ENCODE assay signal across 8 cellular contexts in genomic region chr11:18699269-18699596, GRCh38.
DNase-seq lines count a peak whose midpoint lies in the region; ATAC-seq lines count a peak whose summit lies in the region.

No MANE protein-coding gene starts in this region.

- H3K27ac Mint-ChIP-seq in T-helper 2 cell treated with Interferon-gamma antibody and Interleukin-4, amounts not matched to agents 5 μg/mL and 100 μg/mL, for 36 hours: peak overlapping the region; percentile 17

- peak overlapping the region; percentile 75 for H3K4me3 Mint-ChIP-seq in T-helper 2 cell treated with Interferon-gamma antibody and Interleukin-4, amounts not matched to agents 5 μg/mL and 100 μg/mL, for 36 hours

- H3K27me3 ChIP-seq in layer of hippocampus (ENCODE audit: control insufficient read depth, insufficient read depth, low read length): no peaks in the 10 kb centered on the region

- H3K36me3 Mint-ChIP-seq in T-helper 2 cell treated with Interferon-gamma antibody and Interleukin-4, amounts not matched to agents 5 μg/mL and 100 μg/mL, for 36 hours (ENCODE audit: low read depth): no peaks in the 10 kb centered on the region

- H3K27me3 Mint-ChIP-seq in T-helper 2 cell treated with Interferon-gamma antibody and Interleukin-4, amounts not matched to agents 5 μg/mL and 100 μg/mL, for 36 hours (ENCODE audit: low read depth): peaks cover 19% of the 10 kb centered on the region

- ATAC-seq in HG02798 (IDR thresholded peaks at IDR 0.05; ENCODE audit: poor library complexity, unreplicated experiment): no peak
- no peak for ATAC-seq in GM18519 (IDR thresholded peaks at IDR 0.05; ENCODE audit: low FRiP score, unreplicated experiment)
- no peak for ATAC-seq in HG03442 (IDR thresholded peaks at IDR 0.05; ENCODE audit: unreplicated experiment)

- H3K4me1 Mint-ChIP-seq in T-helper 2 cell treated with Interferon-gamma antibody and Interleukin-4, amounts not matched to agents 5 μg/mL and 100 μg/mL, for 36 hours (ENCODE audit: low read depth): peaks cover 9% of the 10 kb centered on the region

- no peak for DNase-seq in T-helper 2 cell treated with Interferon-gamma antibody and Interleukin-4, amounts not matched to agents 5 μg/mL and 100 μg/mL, for 36 hours (ENCODE audit: low spot score)
- DNase-seq in T-helper 2 cell: no peak
- peak; percentile 21 for DNase-seq in amniotic epithelial cell (ENCODE audit: low read depth)
- DNase-seq in substantia nigra (lab: John Stamatoyannopoulos, UW): no peak

- H3K9me3 Mint-ChIP-seq in T-helper 2 cell treated with Interferon-gamma antibody and Interleukin-4, amounts not matched to agents 5 μg/mL and 100 μg/mL, for 36 hours: no peaks in the 10 kb centered on the region

- peak overlapping the region; percentile 89 for H3K27ac ChIP-seq in layer of hippocampus (ENCODE audit: low read depth, low read length)
- peak overlapping the region; percentile 74 for H3K27ac ChIP-seq in substantia nigra (ENCODE audit: low read depth, low read length, poor library complexity, severe bottlenecking)
